Comparison of ENCODE assay signal across 9 cellular contexts in genomic region chr6:133854633-133855598, GRCh38. TPM values are rescaled to one million over a fixed set of nuclear protein-coding genes. Genes with fewer than 3 reads are reported as not detected.
DNase-seq lines count a peak whose midpoint lies in the region; ATAC-seq and TF ChIP-seq lines count a peak whose summit lies in the region.
"Had no signal": no experiment of that assay in that cellular context is flagged by ENCODE, and none has a peak within 500 bp of the region (broad histone marks: within the 10 kb centered on the region; RNA-seq: fewer than 3 reads in every experiment).

No MANE protein-coding gene starts in this region.

- no peak overlapping the region for H2BK5ac ChIP-seq in mesenchymal stem cell (ENCODE audit: low read depth, low read length, poor library complexity, severe bottlenecking)

- H2BK120ac ChIP-seq in mesenchymal stem cell (ENCODE audit: low read depth, low read length) = no peak overlapping the region

- DNase-seq in AG20443 (ENCODE audit: low spot score) (peak; percentile 16), cardiac fibroblast (ENCODE audit: low read depth in 2 of 2) (no peak), mesenchymal stem cell (peak; percentile 40), Ammon's horn (ENCODE audit: low spot score) (no peak)
- no peak for DNase-seq in activated CD4-positive, CD25-positive, alpha-beta regulatory T cell (lab: John Stamatoyannopoulos, UW)
- DNase-seq: OCI-M1 had no signal

- WGBS in mesenchymal stem cell = 6% methylated on average over 36 of the region's 43 CpGs

- H3K36me3 ChIP-seq in HEK293 (ENCODE audit: control insufficient read depth in 2 of 2, insufficient read depth in 1 of 2, low read length in 2 of 2) (no peaks in the 10 kb centered on the region), mesenchymal stem cell (ENCODE audit: control insufficient read depth in 1 of 2, insufficient read depth in 2 of 2, low read depth in 1 of 2, low read length in 2 of 2) (no peaks in the 10 kb centered on the region)

- H2BK12ac ChIP-seq in mesenchymal stem cell (ENCODE audit: low read length in 2 of 2) = no peak overlapping the region

- H3K9ac ChIP-seq in mesenchymal stem cell (ENCODE audit: low read length) = no peak overlapping the region

- H2AK5ac ChIP-seq in mesenchymal stem cell (ENCODE audit: low read length, severe bottlenecking) = no peak overlapping the region

- H3K4me3 ChIP-seq in HEK293 (ENCODE audit: low read depth, low read length) (peak overlapping the region; percentile 47), cardiac fibroblast (replicated peaks in 1 of 2; ENCODE audit: low read depth in 2 of 2, low read length in 2 of 2) (peak overlapping the region; percentile 16 to 45), mesenchymal stem cell (ENCODE audit: insufficient read depth in 1 of 2, low read depth in 1 of 2, low read length in 2 of 2) (peak overlapping the region; percentile 33 to 46)

- H3K27ac ChIP-seq in HEK293 (ENCODE audit: extremely low read depth, low read depth, low read length) (no peak overlapping the region), mesenchymal stem cell (ENCODE audit: low read length, poor library complexity, severe bottlenecking) (no peak overlapping the region)

- H3K23ac ChIP-seq in mesenchymal stem cell (ENCODE audit: low read length in 2 of 2) = peak overlapping the region in 1 of 2 experiments; percentile 90

- no peak overlapping the region for H3K4ac ChIP-seq in mesenchymal stem cell (ENCODE audit: low read depth in 1 of 2, low read length in 2 of 2)

- peak overlapping the region; percentile 61 for H4K8ac ChIP-seq in mesenchymal stem cell (ENCODE audit: low read length)

- H2AFZ ChIP-seq in mesenchymal stem cell (ENCODE audit: low read depth, low read length) = peak overlapping the region; percentile 47

- H3K9me3 ChIP-seq in HEK293 (ENCODE audit: control insufficient read depth, insufficient read depth, low read depth, low read length) = no peaks in the 10 kb centered on the region
- H3K9me3 ChIP-seq in mesenchymal stem cell (ENCODE audit: control insufficient read depth, low read length) = no peaks in the 10 kb centered on the region

- TF ChIP-seq CTCF in HEK293 (tag by site-specific recombination; IDR thresholded peaks at IDR 0.05) (peak; percentile 96), cardiac fibroblast (IDR thresholded peaks at IDR 0.05; ENCODE audit: low read depth, low read length) (no peak)

- no peak overlapping the region for H4K91ac ChIP-seq in mesenchymal stem cell (ENCODE audit: low read length)

- CTCF ChIA-PET in HEK293 (lab: Yijun Ruan, JAX) = interaction anchor here (0.6 to 5.2 kb wide), 12 partner anchors 9 to 286 kb away, joined by 3 to 26 read pairs (median 4); no protein-coding TSS in a partner anchor

- H3K4me2 ChIP-seq in mesenchymal stem cell (ENCODE audit: low read length, poor library complexity, severe bottlenecking) = peak overlapping the region; percentile 37

- no peak for ATAC-seq in HG02763 (IDR thresholded peaks at IDR 0.05; ENCODE audit: unreplicated experiment)
- no peak for ATAC-seq in GM21423 (IDR thresholded peaks at IDR 0.05; ENCODE audit: unreplicated experiment)

- peaks cover 29 to 35% of the 10 kb centered on the region in 2 experiments for H3K27me3 ChIP-seq in mesenchymal stem cell (ENCODE audit: control insufficient read depth in 1 of 2, insufficient read depth in 1 of 2, low read length in 2 of 2)

- H3K14ac ChIP-seq in mesenchymal stem cell (ENCODE audit: low read length in 2 of 2) = peak overlapping the region in 1 of 2 experiments; percentile 89

- peak overlapping the region in 1 of 2 experiments; percentile 15 for H3K18ac ChIP-seq in mesenchymal stem cell (ENCODE audit: low read depth in 1 of 2, low read length in 2 of 2)

- no peak overlapping the region for H2BK15ac ChIP-seq in mesenchymal stem cell (ENCODE audit: low read depth, poor library complexity, severe bottlenecking)

- no peaks in the 10 kb centered on the region for H3K79me1 ChIP-seq in mesenchymal stem cell (replicated peaks; ENCODE audit: low read length, poor library complexity, severe bottlenecking)

- POLR2A ChIA-PET in HEK293 (lab: Yijun Ruan, JAX) = interaction anchor here (1.2 kb wide), 1 partner anchor 17 kb away, joined by 3 read pairs; no protein-coding TSS in a partner anchor

- no peaks in the 10 kb centered on the region for H3K4me1 ChIP-seq in HEK293 (ENCODE audit: control insufficient read depth, insufficient read depth, low read length)
- peaks cover 7% of the 10 kb centered on the region for H3K4me1 ChIP-seq in mesenchymal stem cell (ENCODE audit: control insufficient read depth, insufficient read depth, low read depth, low read length)

TF ChIP-seq in HEK293, 187 proteins besides CTCF, POLR2A, EP300 and RAD21 (continues in another document):
- no peak for TF ChIP-seq ZNF184 (tag by site-specific recombination; IDR thresholded peaks at IDR 0.05)
- TF ChIP-seq ZBTB10 (tag by site-specific recombination; IDR thresholded peaks at IDR 0.05) = 0 out of 2 replicates have a peak, but pooled peaks have one; percentile 33
- no peak for TF ChIP-seq ZNF266 (tag by site-specific recombination; IDR thresholded peaks at IDR 0.05; ENCODE audit: low read depth)
- TF ChIP-seq ZNF768 (tag by site-specific recombination; IDR thresholded peaks at IDR 0.05) = no peak
- no peak for TF ChIP-seq TCF7L2 (IDR thresholded peaks at IDR 0.05; ENCODE audit: borderline replicate concordance, low read depth, low read length)
- TF ChIP-seq ZXDB (tag by site-specific recombination; IDR thresholded peaks at IDR 0.05) = no peak
- peak; percentile 47; the same call in 1 of the 2 replicates for TF ChIP-seq ZNF423 (tag by site-specific recombination; IDR thresholded peaks at IDR 0.05)
- peak; percentile 74 for TF ChIP-seq ZBTB48 (tag by site-specific recombination; IDR thresholded peaks at IDR 0.05)
- TF ChIP-seq ZNF580 (tag by site-specific recombination; IDR thresholded peaks at IDR 0.05) = no peak
- TF ChIP-seq ZBTB8A (tag by site-specific recombination; IDR thresholded peaks at IDR 0.05) = no peak
- no peak for TF ChIP-seq PRDM2 (tag by site-specific recombination; IDR thresholded peaks at IDR 0.05; ENCODE audit: borderline replicate concordance)

RNA-seq across cellular contexts. Expression of gene TCF21, which starts 34.0 kb away (rescaled TPM):
- polyA plus RNA-seq in mesenchymal stem cell (2013, experiment 1 of 2) = 47.6 TPM
- polyA plus RNA-seq in mesenchymal stem cell (2013, experiment 2 of 2) = 47.6 TPM

Comparison
In these comparisons a context has a peak if more than half of its experiments do, and no peak if none do; other contexts are left out.
1. DNase-seq: peak in AG20443 (single experiment) and mesenchymal stem cell (single experiment); none in cardiac fibroblast (0 of 2), Ammon's horn (single experiment) and activated CD4-positive, CD25-positive, alpha-beta regulatory T cell (0 of 4).
2. Peak in every context shown above with its lines, with median percentiles within 50 percentile points of each other: H3K4me3 ChIP-seq.